In genomic region chr1:9428601-9429368, GRCh38 we compare ENCODE assay signal across 8 cellular contexts.
DNase-seq lines count a peak whose midpoint lies in the region; ATAC-seq, FAIRE-seq and TF ChIP-seq lines count a peak whose summit lies in the region.

No MANE protein-coding gene starts in this region.

- H3K27me3 ChIP-seq in BE2C = no peaks in the 10 kb centered on the region

- H3K9me3 ChIP-seq in BE2C = no peaks in the 10 kb centered on the region

- TF ChIP-seq CTCF in BE2C (IDR thresholded peaks at IDR 0.05; ENCODE audit: low read depth, low read length) = peak; percentile 11; the same call in 1 of the 2 replicates

- H3K4me1 ChIP-seq in BE2C = no peaks in the 10 kb centered on the region

- FAIRE-seq in GM19239 (lab: Jason Lieb, UNC) (peak; percentile 99), colon (lab: Jason Lieb, UNC) (peak; percentile 60)

- peak; percentile 74 for ATAC-seq in HG03457 (IDR thresholded peaks at IDR 0.05; ENCODE audit: unreplicated experiment)

- H3K4me3 ChIP-seq in BE2C (ENCODE audit: low read depth, low read length) = peak overlapping the region; percentile 73

- no peaks in the 10 kb centered on the region for H3K36me3 ChIP-seq in BE2C

- peak; percentile 93 for DNase-seq in BE2C
- DNase-seq in GM19239 (ENCODE audit: insufficient read length, low spot score) = peak; percentile 85
- DNase-seq in NCI-H524 (lab: John Stamatoyannopoulos, UW) = peak; percentile 96 to 99
- DNase-seq in activated CD4-positive, alpha-beta T cell treated with anti-CD3 and anti-CD28 coated beads for 4 hours = peak; percentile 98 to 100
- peak; percentile 98 for DNase-seq in kidney glomerular epithelial cell (lab: John Stamatoyannopoulos, UW)
- peak; percentile 98 to 99 for DNase-seq in stimulated activated CD4-positive, alpha-beta T cell treated with anti-CD3 and anti-CD28 coated beads, Interleukin-15, amount 100 ng/mL, for 48 hours (ENCODE audit: low read depth in 2 of 2)

Comparison
In these comparisons a context has a peak if more than half of its experiments do, and no peak if none do; other contexts are left out.
1. Peak in every context shown above with its lines: DNase-seq, ATAC-seq and H3K4me3 ChIP-seq.